In the genomic region with DNA sequence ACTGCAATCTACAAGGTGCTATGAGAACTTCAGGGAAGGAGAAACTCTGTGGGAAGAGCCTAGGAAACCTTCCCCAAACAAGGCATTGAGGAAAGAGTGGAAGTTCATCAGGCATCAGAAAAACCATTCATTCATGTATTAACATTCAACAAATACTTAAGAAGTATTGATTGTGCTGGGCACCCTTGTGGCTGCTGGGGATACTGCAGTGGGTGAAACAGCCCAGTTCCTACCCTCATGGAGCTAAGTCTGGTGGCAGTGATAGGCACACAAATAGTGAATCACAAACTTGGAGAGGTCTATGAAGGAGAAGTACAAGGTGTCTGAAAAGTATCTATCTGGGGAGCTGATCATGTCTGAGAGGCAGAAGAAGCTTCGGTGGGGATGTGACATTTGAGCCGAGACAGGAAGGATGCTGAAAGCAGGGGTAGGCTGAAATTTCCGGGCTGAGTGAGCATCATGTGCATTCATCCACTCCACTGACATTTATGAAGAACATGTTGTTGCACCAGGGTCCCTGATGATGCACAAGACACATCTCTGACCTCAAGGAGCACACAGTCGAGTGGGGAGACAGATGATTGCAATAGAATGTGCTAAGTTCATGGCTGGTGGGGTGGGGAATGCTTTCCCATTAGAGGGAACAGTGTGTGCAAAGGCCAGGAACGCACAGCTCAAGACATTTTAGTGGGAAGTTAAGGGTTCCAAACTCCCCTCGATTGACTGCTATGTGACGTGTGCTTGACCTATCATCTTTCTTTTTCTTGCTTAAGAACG, we compare ENCODE assay signal across 8 cellular contexts.
DNase-seq lines count a peak whose midpoint lies in the region; ATAC-seq and TF ChIP-seq lines count a peak whose summit lies in the region.

No MANE protein-coding gene starts in this region.

- no TSS peak for BruUV-seq in Panc1 (replicated peaks; lab: Mats Ljungman, UMichigan)
- BruUV-seq in mammary epithelial cell (replicated peaks; lab: Mats Ljungman, UMichigan), result no TSS peak

- no peak overlapping the region for H3K4me3 Mint-ChIP-seq in progenitor cell of endocrine pancreas (ENCODE audit: low read depth)

- ATAC-seq in Panc1 (no peak), HG03565 (IDR thresholded peaks at IDR 0.05; ENCODE audit: unreplicated experiment) (no peak)

- H4K20me1 ChIP-seq in mammary epithelial cell (ENCODE audit: insufficient read depth, low read length), result no peaks in the 10 kb centered on the region

- POLR2A ChIA-PET in Panc1 (lab: Charles Lee), result no interaction called here

- peaks cover 2% of the 10 kb centered on the region for H3K4me1 Mint-ChIP-seq in progenitor cell of endocrine pancreas (ENCODE audit: low read depth)

- dilution Hi-C loops in mammary epithelial cell (cut with HindIII; ENCODE audit: low sequenced_read_pairs), result no loop called here

- H3K4me1 ChIP-seq in Panc1 (ENCODE audit: control insufficient read depth, insufficient read depth, low read length), result no peaks in the 10 kb centered on the region
- H3K4me1 ChIP-seq in mammary epithelial cell (ENCODE audit: insufficient read depth, low read length), result peaks cover 6% of the 10 kb centered on the region

- H2AFZ ChIP-seq in mammary epithelial cell (ENCODE audit: low read depth, low read length), result no peak overlapping the region

- peaks cover 3% of the 10 kb centered on the region for H3K27me3 Mint-ChIP-seq in progenitor cell of endocrine pancreas

- H3K36me3 ChIP-seq in Panc1 (ENCODE audit: control insufficient read depth, insufficient read depth, low read length) (no peaks in the 10 kb centered on the region), mammary epithelial cell (ENCODE audit: insufficient read depth, low read length) (no peaks in the 10 kb centered on the region), MG63 (no peaks in the 10 kb centered on the region)

- 70% methylated on average over 8 of the region's 8 CpGs for WGBS in mammary epithelial cell (ENCODE audit: low coverage, missing lambda C conversion rate)

- no peaks in the 10 kb centered on the region; the same call in none of the 2 replicates for H3K27me3 ChIP-seq in Panc1 (ENCODE audit: control insufficient read depth, insufficient read depth, low read length)
- peaks cover 2% of the 10 kb centered on the region for H3K27me3 ChIP-seq in mammary epithelial cell (ENCODE audit: insufficient read depth, low read length)
- no peaks in the 10 kb centered on the region for H3K27me3 ChIP-seq in MG63

- CTCF ChIA-PET in Panc1 (lab: Charles Lee) (interaction anchor here (0.5 kb wide), 2 partner anchors 10 to 1097 kb away, joined by 3 read pairs; no protein-coding TSS in a partner anchor), mammary epithelial cell (lab: Charles Lee; ENCODE audit: low non-redundant PET) (no interaction called here)

- DNase-seq in ELR (ENCODE audit: low read depth), result peak; percentile 25
- DNase-seq in Panc1 (ENCODE audit: low read depth, low spot score), result no peak
- no peak for DNase-seq in mammary epithelial cell
- no peak for DNase-seq in progenitor cell of endocrine pancreas (ENCODE audit: low spot score, unreplicated experiment)
- no peak for DNase-seq in NCI-H526 treated with DMSO at 0.1 percent for 48 hours (lab: John Stamatoyannopoulos, UW)
- no peak for DNase-seq in MG63
- DNase-seq in NCI-H446 (lab: John Stamatoyannopoulos, UW), result no peak

- H3K36me3 Mint-ChIP-seq in progenitor cell of endocrine pancreas (ENCODE audit: insufficient read depth), result peaks cover 1% of the 10 kb centered on the region

- H3K27ac ChIP-seq in Panc1 (ENCODE audit: low read length) (no peak overlapping the region), mammary epithelial cell (ENCODE audit: insufficient read depth, low read depth, low read length) (no peak overlapping the region)

- no peak overlapping the region for H3K27ac Mint-ChIP-seq in progenitor cell of endocrine pancreas

- TF ChIP-seq CTCF in Panc1 (IDR thresholded peaks at IDR 0.05) (peak; percentile 41), mammary epithelial cell (conservative IDR thresholded peaks at IDR 0.05 in 1 of 2, IDR thresholded peaks at IDR 0.05 in 1 of 2; ENCODE audit: extremely low read depth in 1 of 2, insufficient read depth in 1 of 2, low read depth in 1 of 2, low read length in 2 of 2) (peak; percentile 35 to 48), progenitor cell of endocrine pancreas (IDR thresholded peaks at IDR 0.05; ENCODE audit: unreplicated experiment) (peak; percentile 50)

- no peak overlapping the region for H3K4me2 ChIP-seq in mammary epithelial cell (ENCODE audit: insufficient read depth, low read depth, low read length)

- H3K79me2 ChIP-seq in mammary epithelial cell (ENCODE audit: insufficient read depth, low read length), result no peaks in the 10 kb centered on the region

- in situ Hi-C loops in Panc1 (cut with HindIII; ENCODE audit: low pct_unique_long_range_greater_than_20kb, low sequenced_read_pairs) (no loop called here), mammary epithelial cell (cut with MboI; ENCODE audit: low sequenced_read_pairs in 2 of 2) (no loop called here)

- H3K9ac ChIP-seq in mammary epithelial cell (ENCODE audit: insufficient read depth, low read length), result no peak overlapping the region

- H3K9me3 Mint-ChIP-seq in progenitor cell of endocrine pancreas (ENCODE audit: low read depth), result peaks cover 6% of the 10 kb centered on the region

- intact Hi-C loops in Panc1 (cut with micrococcal nuclease; ENCODE audit: unreplicated experiment), result no loop called here
- intact Hi-C loops in mammary epithelial cell (cut with micrococcal nuclease), result no loop called here

- H3K4me3 ChIP-seq in Panc1 (ENCODE audit: low read depth in 2 of 2, low read length in 2 of 2), result no peak overlapping the region
- no peak overlapping the region for H3K4me3 ChIP-seq in mammary epithelial cell (replicated peaks in 1 of 3; ENCODE audit: insufficient read depth in 1 of 3, low read depth in 2 of 3, low read length in 3 of 3)
- H3K4me3 ChIP-seq in MG63, result no peak overlapping the region

- H3K9me3 ChIP-seq in Panc1 (ENCODE audit: control insufficient read depth, insufficient read depth, low read depth, low read length), result no peaks in the 10 kb centered on the region
- no peaks in the 10 kb centered on the region for H3K9me3 ChIP-seq in mammary epithelial cell (replicated peaks; ENCODE audit: insufficient read depth, low read length)
- peaks cover 7% of the 10 kb centered on the region; the same call in 1 of the 2 replicates for H3K9me3 ChIP-seq in MG63
